34 cellular contexts compared by ENCODE assay signal in genomic region chrY:15345471-15346155, GRCh38.
"Had no signal": no experiment of that assay in that cellular context is flagged by ENCODE, and none has a peak within 500 bp of the region (broad histone marks: within the 10 kb centered on the region; RNA-seq: fewer than 3 reads in every experiment).

No MANE protein-coding gene starts in this region.

- H3K4me3 ChIP-seq: MG63, PC-9 had no signal

- H3K27ac ChIP-seq: PC-9, RWPE1, WERI-Rb-1 had no signal

- DNase-seq: activated CD4-positive, alpha-beta memory T cell treated with anti-CD3 and anti-CD28 coated beads, Interleukin-2, amount 10 ng/mL, durations not matched to agents 7 days and 5 days; activated CD4-positive, alpha-beta T cell treated with anti-CD3 and anti-CD28 coated beads for 1 hour; activated CD4-positive, alpha-beta T cell treated with anti-CD3 and anti-CD28 coated beads for 48 hours; activated CD4-positive, CD25-positive, alpha-beta regulatory T cell; activated CD8-positive, alpha-beta memory T cell treated with anti-CD3 and anti-CD28 coated beads for 24 hours; activated CD8-positive, alpha-beta memory T cell treated with anti-CD3 and anti-CD28 coated beads, Interleukin-2, amount 10 ng/mL, durations not matched to agents 7 days and 5 days; activated CD8-positive, alpha-beta memory T cell treated with anti-CD3 and anti-CD28 coated beads, Interleukin-2, amount 50 U/mL, for 48 hours; activated effector memory CD4-positive, alpha-beta T cell treated with Interleukin-2 at 50 U/mL for 16 hours; activated naive CD4-positive, alpha-beta T cell treated with anti-CD3 and anti-CD28 coated beads, Interleukin-2, amount 50 U/mL, for 16 hours; activated naive CD8-positive, alpha-beta T cell treated with anti-CD3 and anti-CD28 coated beads for 36 hours; activated T-cell treated with anti-CD3 and anti-CD28 coated beads, Interleukin-2, amount 50 U/mL, for 48 hours; amniotic stem cell; aorta; Karpas-422; KBM-7; MG63; NCI-H1092; NCI-H1436 treated with DMSO at 0.1 percent for 48 hours; NCI-H1694 treated with DMSO at 0.1 percent for 48 hours; NCI-H2029 treated with DMSO at 0.1 percent for 48 hours; NCI-H2171 treated with DMSO at 0.1 percent for 48 hours; NCI-H2227 treated with DMSO at 0.1 percent for 48 hours; NCI-H446; NCI-H510A treated with DMSO at 0.1 percent for 48 hours; NCI-H69; NCI-H82; PC-9; Right ventricle myocardium superior; SW 1271; T-helper 1 cell; T-helper 2 cell; T-helper 9 cell; WERI-Rb-1 had no signal

- H3K27me3 ChIP-seq: MG63 had no signal

- H3K36me3 ChIP-seq: MG63, WERI-Rb-1 had no signal

- H3K9me3 ChIP-seq: MG63 had no signal

- ATAC-seq: activated CD8-positive, alpha-beta memory T cell treated with anti-CD3 and anti-CD28 coated beads, Interleukin-2, amount 10 ng/mL, durations not matched to agents 7 days and 5 days had no signal
